ENCODE assay signal across 8 cellular contexts in the genomic region with DNA sequence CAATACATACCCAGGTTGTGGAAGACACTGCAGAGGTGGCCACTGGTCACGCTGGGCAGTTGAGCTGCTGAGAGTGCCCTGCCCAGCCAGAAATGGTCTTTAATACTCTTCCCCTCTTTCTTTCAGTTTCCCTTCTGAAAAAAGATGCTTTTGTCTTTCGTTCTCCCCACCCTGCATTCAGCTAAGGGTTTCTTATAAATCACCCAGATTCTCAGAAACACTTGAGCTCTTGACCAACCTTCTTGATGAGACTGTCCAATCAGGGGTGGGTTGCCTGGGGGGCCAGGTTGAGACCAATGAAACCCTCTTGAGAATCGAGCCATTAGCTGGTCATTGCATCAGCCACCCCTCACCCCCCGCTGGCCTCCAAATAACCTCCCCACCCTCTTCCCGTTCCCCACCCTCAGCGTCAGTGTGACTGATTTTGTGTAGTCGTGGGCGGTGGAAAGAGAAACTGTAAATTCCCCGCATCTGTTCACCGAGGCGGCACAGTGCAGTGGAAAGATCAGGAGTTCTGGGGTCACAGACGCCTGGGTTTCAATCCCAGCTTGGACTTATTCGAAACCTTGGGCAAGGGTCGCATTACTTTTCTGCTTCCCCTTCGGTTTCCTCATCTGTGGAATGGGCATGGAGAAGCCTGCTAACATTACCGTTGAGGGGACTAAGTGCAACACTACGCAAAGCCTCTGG. TPM values are rescaled to one million over a fixed set of nuclear protein-coding genes. Genes with fewer than 3 reads are reported as not detected.
DNase-seq lines count a peak whose midpoint lies in the region; ATAC-seq and TF ChIP-seq lines count a peak whose summit lies in the region.

No MANE protein-coding gene starts in this region.

- intact Hi-C loops in body of pancreas (cut with DNase I) = loop anchor here (10.0 kb wide), 1 partner anchor 61 kb away; no protein-coding TSS in a partner anchor

- peak overlapping the region; percentile 39 to 91 for H3K4me3 ChIP-seq in body of pancreas

- no peaks in the 10 kb centered on the region for H3K27me3 Mint-ChIP-seq in T-helper 17 cell

- peak overlapping the region; percentile 65 to 92 (median 78) for H3K27ac ChIP-seq in body of pancreas

- H3K36me3 Mint-ChIP-seq in T-helper 17 cell (ENCODE audit: low read depth) = no peaks in the 10 kb centered on the region

- no peak for TF ChIP-seq POLR2A in body of pancreas (IDR thresholded peaks at IDR 0.05)

- ATAC-seq in T-helper 17 cell = peak; percentile 20
- peak; percentile 16 for ATAC-seq in body of pancreas

- H3K36me3 ChIP-seq in body of pancreas (replicated peaks in 1 of 2; ENCODE audit: insufficient read depth in 1 of 2, low read depth in 2 of 2) = no peaks in the 10 kb centered on the region

- peak overlapping the region; percentile 95 for H3K27ac Mint-ChIP-seq in T-helper 17 cell

- H3K4me1 ChIP-seq in body of pancreas = peaks cover 29% of the 10 kb centered on the region

- DNase-seq in COLO668 (lab: John Stamatoyannopoulos, UW; ENCODE audit: unreplicated experiment) = peak; percentile 29
- DNase-seq in GM20000 (ENCODE audit: low spot score) = peak; percentile 84
- DNase-seq in HS-27A (ENCODE audit: low read depth) = peak; percentile 56
- DNase-seq in T-helper 17 cell = no peak
- DNase-seq in body of pancreas = peak; percentile 30 to 64 (median 44)
- DNase-seq in iris pigment epithelial cell (ENCODE audit: low read depth) = peak; percentile 99
- DNase-seq in stimulated activated CD4-positive, alpha-beta T cell treated with anti-CD3 and anti-CD28 coated beads, Interleukin-15, amount 100 ng/mL, for 24 hours = peak; percentile 90
- no peak for DNase-seq in middle frontal gyrus (ENCODE audit: extremely low spot score, low spot score)

- WGBS in body of pancreas, 2 donors = 3 to 6% methylated on average over 13 to 17 of the region's 17 CpGs

- TF ChIP-seq CTCF in GM20000 (IDR thresholded peaks at IDR 0.05; ENCODE audit: extremely low read depth, missing control alignments) = no peak
- TF ChIP-seq CTCF in body of pancreas (IDR thresholded peaks at IDR 0.05) = no peak

- H3K27me3 ChIP-seq in body of pancreas = no peaks in the 10 kb centered on the region

- H3K4me3 Mint-ChIP-seq in T-helper 17 cell = peak overlapping the region; percentile 94

- peaks cover 28% of the 10 kb centered on the region for H3K4me1 Mint-ChIP-seq in T-helper 17 cell

- no peaks in the 10 kb centered on the region for H3K9me3 ChIP-seq in T-helper 17 cell (ENCODE audit: control insufficient read depth, low read length, poor library complexity, severe bottlenecking)
- H3K9me3 ChIP-seq in body of pancreas = no peaks in the 10 kb centered on the region

RNA-seq across cellular contexts. Expression of a gene that starts 0.9 kb away (rescaled TPM):
- total RNA-seq in T-helper 17 cell (1 to 10 TPM; 5.7 to 6.5 TPM), body of pancreas (1 to 10 TPM; 7.9 to 8.0 TPM)

RNA-seq across cellular contexts. Expression of a gene that starts 52.3 kb away (rescaled TPM):
- not detected for total RNA-seq in T-helper 17 cell
- not detected for total RNA-seq in body of pancreas

Comparison
In these comparisons a context has a peak if more than half of its experiments do, and no peak if none do; other contexts are left out.
1. DNase-seq: peak in COLO668 (single experiment), GM20000 (single experiment), HS-27A (single experiment), body of pancreas (4 of 4), iris pigment epithelial cell (single experiment) and stimulated activated CD4-positive, alpha-beta T cell treated with anti-CD3 and anti-CD28 coated beads, Interleukin-15, amount 100 ng/mL, for 24 hours (single experiment); none in T-helper 17 cell (0 of 3) and middle frontal gyrus (single experiment).